8 cellular contexts compared by ENCODE assay signal in the genomic region with DNA sequence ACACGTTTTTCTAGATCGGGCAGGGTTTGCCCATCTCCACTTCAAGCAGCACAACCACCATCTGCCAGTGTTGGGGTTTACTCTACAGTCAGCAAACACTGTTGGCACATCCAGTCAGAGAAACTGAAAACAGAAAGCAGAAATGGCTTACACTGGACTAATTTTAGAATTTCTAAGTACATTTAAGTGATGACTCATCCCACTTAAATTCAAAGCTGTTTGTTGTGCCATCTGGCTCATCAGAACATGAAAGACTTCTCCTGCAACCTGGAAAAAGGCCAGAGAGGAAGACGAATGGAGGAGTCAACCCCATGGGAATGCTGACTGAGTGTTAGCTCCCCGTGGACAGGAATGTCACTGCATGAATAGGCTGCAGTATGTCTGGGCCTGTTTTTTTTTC. TPM values are rescaled to one million over a fixed set of nuclear protein-coding genes. Genes with fewer than 3 reads are reported as not detected.
DNase-seq lines count a peak whose midpoint lies in the region; ATAC-seq, FAIRE-seq and TF ChIP-seq lines count a peak whose summit lies in the region.

No MANE protein-coding gene starts in this region.

- POLR2A ChIA-PET in GM10248 (lab: Yijun Ruan, JAX), result no interaction called here

- dilution Hi-C loops in keratinocyte (cut with MboI; ENCODE audit: extremely low pct_ligation_motif_present, low sequenced_read_pairs), result no loop called here

- H3K4me3 ChIP-seq in keratinocyte (ENCODE audit: control insufficient read depth in 2 of 3, extremely low read depth in 1 of 3, insufficient read depth in 2 of 3, low read depth in 1 of 3, low read length in 3 of 3), result peak overlapping the region in 2 of 3 experiments; percentile 36

- H3K36me3 Mint-ChIP-seq in brain (no peaks in the 10 kb centered on the region), endothelial cell (ENCODE audit: low read depth, unreplicated experiment) (no peaks in the 10 kb centered on the region)

- ATAC-seq in GM21447 (IDR thresholded peaks at IDR 0.05; ENCODE audit: unreplicated experiment), result peak; percentile 86
- ATAC-seq in HG03521 (IDR thresholded peaks at IDR 0.05; ENCODE audit: unreplicated experiment), result peak; percentile 71

- H4K20me1 ChIP-seq in keratinocyte (ENCODE audit: control insufficient read depth, extremely low read depth, insufficient read depth, low read length), result no peaks in the 10 kb centered on the region

- no peaks in the 10 kb centered on the region for H3K36me3 ChIP-seq in keratinocyte (ENCODE audit: control insufficient read depth in 2 of 2, extremely low read depth in 1 of 2, insufficient read depth in 2 of 2, low read length in 2 of 2)

- peaks cover 9% of the 10 kb centered on the region for H3K4me1 ChIP-seq in keratinocyte (ENCODE audit: control insufficient read depth, extremely low read depth, insufficient read depth, low read length)

- CTCF ChIA-PET in GM10248 (lab: Yijun Ruan, JAX), result interaction anchor here (0.8 to 0.9 kb wide), 2 partner anchors 22 to 1887 kb away, joined by 3 read pairs; no protein-coding TSS in a partner anchor

- H3K27ac Mint-ChIP-seq in brain, result peak overlapping the region in 3 of 5 experiments; percentile 39 to 63 (median 48)
- H3K27ac Mint-ChIP-seq in endothelial cell (ENCODE audit: unreplicated experiment), result no peak overlapping the region

- FAIRE-seq in keratinocyte (lab: Jason Lieb, UNC), result peak; percentile 53

- DNase-seq in GM10248 (ENCODE audit: extremely low spot score) (peak; percentile 56), NCI-H82 treated with DMSO at 0.1 percent for 48 hours (lab: John Stamatoyannopoulos, UW; ENCODE audit: unreplicated experiment) (peak; percentile 80), keratinocyte (ENCODE audit: low read depth, low spot score) (peak; percentile 98), HUDEP-2 (lab: John Stamatoyannopoulos, UW; ENCODE audit: unreplicated experiment in 76 of 76) (no peak), endothelial cell (ENCODE audit: low spot score) (no peak)

- no peaks in the 10 kb centered on the region for H3K79me2 ChIP-seq in keratinocyte (ENCODE audit: control insufficient read depth, insufficient read depth, low read length)

- H3K4me3 Mint-ChIP-seq in brain (peak overlapping the region in 1 of 5 experiments; percentile 59), endothelial cell (ENCODE audit: unreplicated experiment) (no peak overlapping the region)

- H3K27ac ChIP-seq in keratinocyte (ENCODE audit: control insufficient read depth, insufficient read depth, low read length), result peak overlapping the region; percentile 65

- no peaks in the 10 kb centered on the region for H3K9me3 ChIP-seq in keratinocyte (ENCODE audit: control insufficient read depth, low read depth, low read length)

- H3K9me1 ChIP-seq in keratinocyte (ENCODE audit: control insufficient read depth, extremely low read depth, insufficient read depth, low read length), result no peaks in the 10 kb centered on the region

- H2AFZ ChIP-seq in keratinocyte (ENCODE audit: control insufficient read depth, low read length), result peak overlapping the region; percentile 67

- H3K27me3 Mint-ChIP-seq in brain (peaks cover 19% of the 10 kb centered on the region), endothelial cell (ENCODE audit: unreplicated experiment) (peaks cover 1% of the 10 kb centered on the region)

- TF ChIP-seq CTCF in GM10248 (IDR thresholded peaks at IDR 0.05; ENCODE audit: control extremely low read depth, extremely low read depth, low read depth, missing control alignments) (no peak), brain (conservative IDR thresholded peaks at IDR 0.05) (no peak), keratinocyte (optimal IDR thresholded peaks at IDR 0.05 in 1 of 3, IDR thresholded peaks at IDR 0.05 in 1 of 3, conservative IDR thresholded peaks at IDR 0.05 in 1 of 3; ENCODE audit: extremely low read depth in 1 of 3, insufficient read depth in 2 of 3, low read length in 3 of 3) (peak; percentile 16 to 36 (median 29)), endothelial cell (IDR thresholded peaks at IDR 0.05; ENCODE audit: unreplicated experiment) (no peak)

- peaks cover 0 to 17% (median 0%) of the 10 kb centered on the region in 5 experiments for H3K9me3 Mint-ChIP-seq in brain
- no peaks in the 10 kb centered on the region for H3K9me3 Mint-ChIP-seq in endothelial cell (ENCODE audit: unreplicated experiment)

- H3K4me2 ChIP-seq in keratinocyte (ENCODE audit: control insufficient read depth, extremely low read depth, insufficient read depth, low read depth, low read length), result peak overlapping the region; percentile 78

- peak overlapping the region; percentile 51 for H3K9ac ChIP-seq in keratinocyte (ENCODE audit: control insufficient read depth, extremely low read depth, insufficient read depth, low read length)

- peaks cover 9% of the 10 kb centered on the region for H3K4me1 Mint-ChIP-seq in brain
- no peaks in the 10 kb centered on the region for H3K4me1 Mint-ChIP-seq in endothelial cell (ENCODE audit: unreplicated experiment)

- H3K27me3 ChIP-seq in keratinocyte (ENCODE audit: control insufficient read depth, extremely low read depth, insufficient read depth, low read length), result no peaks in the 10 kb centered on the region

RNA-seq across cellular contexts. Expression of a gene that starts 21.8 kb away (rescaled TPM):
- polyA plus RNA-seq in brain (ENCODE audit: insufficient read depth, low read depth, low replicate concordance) (not detected), keratinocyte (0.12 to 0.38 TPM (median 0.18 TPM) in 3 replicates)
- 0.54 TPM for polyA plus RNA-seq in keratinocyte (2011; ENCODE audit: low read depth)
- 0.13 and 0.26 TPM in 2 replicates for polyA plus RNA-seq in keratinocyte (2011; cell fraction: cytosol; rRNA removed)
- polyA plus RNA-seq in keratinocyte (2011; cell fraction: nucleus; rRNA removed), result 0.52 and 0.62 TPM in 2 replicates
- 0.65 TPM in 1 of 2 replicates, not detected in the other for polyA plus RNA-seq in keratinocyte (2012; ENCODE audit: low replicate concordance)
- polyA minus RNA-seq in keratinocyte, result 0.59 TPM in 1 of 3 replicates, not detected in the others
- polyA minus RNA-seq in keratinocyte (2011; cell fraction: cytosol; rRNA and poly(A)+ RNA removed), result not detected
- polyA minus RNA-seq in keratinocyte (2011; cell fraction: nucleus; rRNA and poly(A)+ RNA removed), result not detected in 2 replicates
- total RNA-seq in endothelial cell (ENCODE audit: unreplicated experiment), result 0.56 TPM

RNA-seq across cellular contexts. Expression of a gene that starts 30.3 kb away (rescaled TPM):
- polyA plus RNA-seq in brain (ENCODE audit: insufficient read depth, low read depth, low replicate concordance) (not detected), keratinocyte (0.35 to 0.55 TPM in 2 of 3 replicates, not detected in the other)
- not detected for polyA plus RNA-seq in keratinocyte (2011; ENCODE audit: low read depth)
- 0.09 TPM in 1 of 2 replicates, not detected in the other for polyA plus RNA-seq in keratinocyte (2011; cell fraction: cytosol; rRNA removed)
- polyA plus RNA-seq in keratinocyte (2011; cell fraction: nucleus; rRNA removed), result 1.7 and 2.1 TPM in 2 replicates
- polyA plus RNA-seq in keratinocyte (2012; ENCODE audit: low replicate concordance), result 0.25 TPM in 1 of 2 replicates, not detected in the other
- polyA minus RNA-seq in keratinocyte, result 0.48 to 0.76 TPM in 2 of 3 replicates, not detected in the other
- polyA minus RNA-seq in keratinocyte (2011; cell fraction: cytosol; rRNA and poly(A)+ RNA removed), result not detected
- polyA minus RNA-seq in keratinocyte (2011; cell fraction: nucleus; rRNA and poly(A)+ RNA removed), result 0.74 and 2.6 TPM in 2 replicates
- 0.36 TPM for total RNA-seq in endothelial cell (ENCODE audit: unreplicated experiment)

Comparison
In these comparisons a context has a peak if more than half of its experiments do, and no peak if none do; other contexts are left out.
1. DNase-seq: peak in GM10248 (single experiment), NCI-H82 treated with DMSO at 0.1 percent for 48 hours (single experiment) and keratinocyte (single experiment); none in HUDEP-2 (0 of 76) and endothelial cell (single experiment).
2. CTCF ChIP-seq: peak in keratinocyte (3 of 3); none in GM10248 (single experiment), brain (0 of 2) and endothelial cell (single experiment).